8 cellular contexts compared by ENCODE assay signal in genomic region chr12:88111074-88111652, GRCh38. TPM values are rescaled to one million over a fixed set of nuclear protein-coding genes. Genes with fewer than 3 reads are reported as not detected.
DNase-seq lines count a peak whose midpoint lies in the region; ATAC-seq and TF ChIP-seq lines count a peak whose summit lies in the region.

No MANE protein-coding gene starts in this region.

- DNase-seq in DMS53 (lab: John Stamatoyannopoulos, UW) (peak; percentile 85), Panc1 (ENCODE audit: low read depth, low spot score) (peak; percentile 7), fibroblast of pulmonary artery (ENCODE audit: low read depth) (peak; percentile 74), gastrocnemius medialis (no peak), posterior cingulate gyrus (no peak), SIG-M5 treated with dmso at 0.1 percent for 504 hours (lab: John Stamatoyannopoulos, UW; ENCODE audit: unreplicated experiment) (no peak)

- H3K9me3 ChIP-seq in Panc1 (ENCODE audit: control insufficient read depth, insufficient read depth, low read depth, low read length) (no peaks in the 10 kb centered on the region), gastrocnemius medialis (no peaks in the 10 kb centered on the region)

- ATAC-seq in HG03354 (IDR thresholded peaks at IDR 0.05; ENCODE audit: poor library complexity, severe bottlenecking, unreplicated experiment), result peak; percentile 65
- ATAC-seq in Panc1, result no peak
- ATAC-seq in gastrocnemius medialis, result no peak
- ATAC-seq in activated CD4-positive, CD25-positive, alpha-beta regulatory T cell treated with anti-CD3 and anti-CD28 coated beads, Interleukin-2, amount 50 U/mL, for 24 hours, result no peak

- H3K27me3 ChIP-seq in Panc1 (ENCODE audit: control insufficient read depth, insufficient read depth, low read length) (no peaks in the 10 kb centered on the region), gastrocnemius medialis (no peaks in the 10 kb centered on the region)

- intact Hi-C loops in Panc1 (cut with micrococcal nuclease; ENCODE audit: unreplicated experiment) (no loop called here), gastrocnemius medialis (cut with DNase I; ENCODE audit: low total_unique reads) (loop anchor here (10.0 kb wide), 1 partner anchor 884 kb away; no protein-coding TSS in a partner anchor), posterior cingulate gyrus (cut with DNase I) (loop anchor here (10.0 kb wide), 1 partner anchor 884 kb away; no protein-coding TSS in a partner anchor)

- POLR2A ChIA-PET in Panc1 (lab: Charles Lee), result no interaction called here

- H3K4me1 ChIP-seq in Panc1 (ENCODE audit: control insufficient read depth, insufficient read depth, low read length) (peaks cover 2% of the 10 kb centered on the region; the same call in 1 of the 2 replicates), gastrocnemius medialis (no peaks in the 10 kb centered on the region)

- no peak for TF ChIP-seq POLR2A in gastrocnemius medialis (IDR thresholded peaks at IDR 0.05)

- TF ChIP-seq CTCF in Panc1 (IDR thresholded peaks at IDR 0.05) (peak; percentile 54; the same call in 1 of the 2 replicates), fibroblast of pulmonary artery (IDR thresholded peaks at IDR 0.05; ENCODE audit: low read length, missing control alignments) (peak; percentile 42), gastrocnemius medialis (IDR thresholded peaks at IDR 0.05 in 4 of 5, conservative IDR thresholded peaks at IDR 0.05 in 1 of 5) (peak in 3 of 5 experiments; percentile 16 to 37 (median 35))

- CTCF ChIA-PET in Panc1 (lab: Charles Lee), result no interaction called here

- H3K27ac ChIP-seq in Panc1 (ENCODE audit: low read length), result no peak overlapping the region; the same call in 1 of the 2 replicates
- no peak overlapping the region for H3K27ac ChIP-seq in gastrocnemius medialis

- H3K4me3 ChIP-seq in Panc1 (ENCODE audit: low read depth in 2 of 2, low read length in 2 of 2) (no peak overlapping the region), fibroblast of pulmonary artery (replicated peaks; ENCODE audit: low read depth, low read length) (peak overlapping the region; percentile 8), gastrocnemius medialis (peak overlapping the region in 2 of 4 donors; percentile 14 to 29)

- in situ Hi-C loops in Panc1 (cut with HindIII; ENCODE audit: low pct_unique_long_range_greater_than_20kb, low sequenced_read_pairs), result no loop called here
- in situ Hi-C loops in gastrocnemius medialis (cut with MboI; ENCODE audit: low sequenced_read_pairs in 4 of 4), result loop anchor here in 2 of 4 donors (25.0 kb wide), 2 partner anchors 876 to 1376 kb away; no protein-coding TSS in a partner anchor

- BruUV-seq in Panc1 (replicated peaks; lab: Mats Ljungman, UMichigan), result no TSS peak

- peaks cover 27% of the 10 kb centered on the region for H3K36me3 ChIP-seq in Panc1 (ENCODE audit: control insufficient read depth, insufficient read depth, low read length)
- H3K36me3 ChIP-seq in gastrocnemius medialis, result peaks cover 0 to 52% of the 10 kb centered on the region in 2 donors

RNA-seq across cellular contexts. Expression of gene CEP290, which starts 30.7 kb away (rescaled TPM):
- total RNA-seq in Panc1 (2021; ENCODE audit: unreplicated experiment), result 14.6 TPM
- 3.5 TPM for polyA plus RNA-seq in Panc1 (2012; ENCODE audit: insufficient read length)
- total RNA-seq in gastrocnemius medialis, result 1 to 10 TPM; 2.5 to 9.4 (median 5.0) TPM

RNA-seq across cellular contexts. Expression of gene TMTC3, which starts 30.9 kb away (rescaled TPM):
- 21.6 TPM for total RNA-seq in Panc1 (2021; ENCODE audit: unreplicated experiment)
- polyA plus RNA-seq in Panc1 (2012; ENCODE audit: insufficient read length), result 2.7 TPM
- 10 to 100 TPM in 1 of 4 donors, 1 to 10 TPM in 3; 4.9 to 15.9 (median 6.6) TPM for total RNA-seq in gastrocnemius medialis

Comparison
In these comparisons a context has a peak if more than half of its experiments do, and no peak if none do; other contexts are left out.
1. DNase-seq: peak in DMS53 (single experiment), Panc1 (single experiment) and fibroblast of pulmonary artery (single experiment); none in gastrocnemius medialis (0 of 2), posterior cingulate gyrus (0 of 10) and SIG-M5 treated with dmso at 0.1 percent for 504 hours (single experiment).
2. Peak in every context shown above with its lines, with median percentiles within 50 percentile points of each other: CTCF ChIP-seq.